Comparison of ENCODE assay signal across 8 cellular contexts in genomic region chr5:3060283-3060682, GRCh38.
"Had no signal": no experiment of that assay in that cellular context is flagged by ENCODE, and none has a peak within 500 bp of the region (broad histone marks: within the 10 kb centered on the region; RNA-seq: fewer than 3 reads in every experiment).

No MANE protein-coding gene starts in this region.

- DNase-seq: IMR-90, KBM-7, KG1 had no signal

- H3K27ac ChIP-seq: HL-60, KMS-11 had no signal

- H3K4me3 ChIP-seq: K562 had no signal

- H3K4me2 ChIP-seq: KMS-11 had no signal

- ATAC-seq: HepG2, K562 had no signal

- H3K9ac ChIP-seq: KMS-11 had no signal

- FAIRE-seq: HepG2, HTR-8/SVneo, K562 had no signal
